In the genomic region with DNA sequence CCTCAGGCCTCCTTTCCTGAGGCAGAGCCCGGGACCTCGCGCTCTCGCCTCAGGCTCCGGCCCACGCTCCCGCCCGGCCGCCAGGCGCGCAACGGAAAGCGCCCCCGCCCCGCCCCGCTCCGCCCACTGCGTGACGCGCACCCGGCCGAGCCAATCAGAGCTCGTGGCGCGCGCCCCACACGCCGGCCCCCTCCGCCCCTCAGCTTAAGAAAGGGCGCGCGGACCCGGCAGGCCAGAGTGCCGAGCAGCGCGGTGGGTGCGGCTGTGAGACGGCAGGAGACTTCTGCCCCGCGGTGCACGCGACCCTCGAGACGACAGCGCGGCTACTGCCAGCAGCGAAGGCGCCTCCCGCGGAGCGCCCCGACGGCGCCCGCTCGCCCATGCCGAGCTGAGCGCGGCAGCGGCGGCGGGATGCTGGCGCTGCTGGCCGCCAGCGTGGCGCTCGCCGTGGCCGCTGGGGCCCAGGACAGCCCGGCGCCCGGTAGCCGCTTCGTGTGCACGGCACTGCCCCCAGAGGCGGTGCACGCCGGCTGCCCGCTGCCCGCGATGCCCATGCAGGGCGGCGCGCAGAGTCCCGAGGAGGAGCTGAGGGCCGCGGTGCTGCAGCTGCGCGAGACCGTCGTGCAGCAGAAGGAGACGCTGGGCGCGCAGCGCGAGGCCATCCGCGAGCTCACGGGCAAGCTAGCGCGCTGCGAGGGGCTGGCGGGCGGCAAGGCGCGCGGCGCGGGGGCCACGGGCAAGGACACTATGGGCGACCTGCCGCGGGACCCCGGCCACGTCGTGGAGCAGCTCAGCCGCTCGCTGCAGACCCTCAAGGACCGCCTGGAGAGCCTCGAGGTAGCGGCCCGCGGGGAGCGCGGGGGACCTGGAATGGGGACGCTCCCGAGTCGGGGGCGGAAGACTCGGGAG, we compare ENCODE assay signal across 8 cellular contexts. TPM values are rescaled to one million over a fixed set of nuclear protein-coding genes. Genes with fewer than 3 reads are reported as not detected.
DNase-seq lines count a peak whose midpoint lies in the region; ATAC-seq and TF ChIP-seq lines count a peak whose summit lies in the region.

A gene with protein sequence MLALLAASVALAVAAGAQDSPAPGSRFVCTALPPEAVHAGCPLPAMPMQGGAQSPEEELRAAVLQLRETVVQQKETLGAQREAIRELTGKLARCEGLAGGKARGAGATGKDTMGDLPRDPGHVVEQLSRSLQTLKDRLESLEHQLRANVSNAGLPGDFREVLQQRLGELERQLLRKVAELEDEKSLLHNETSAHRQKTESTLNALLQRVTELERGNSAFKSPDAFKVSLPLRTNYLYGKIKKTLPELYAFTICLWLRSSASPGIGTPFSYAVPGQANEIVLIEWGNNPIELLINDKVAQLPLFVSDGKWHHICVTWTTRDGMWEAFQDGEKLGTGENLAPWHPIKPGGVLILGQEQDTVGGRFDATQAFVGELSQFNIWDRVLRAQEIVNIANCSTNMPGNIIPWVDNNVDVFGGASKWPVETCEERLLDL (plus strand): TSS at position 235 of the 909 bp plus-strand sequence. CDS start 177 bp downstream, at position 412.

- peak; percentile 33 for DNase-seq in activated CD4-positive, alpha-beta T cell treated with anti-CD3 and anti-CD28 coated beads for 48 hours
- no peak for DNase-seq in activated CD4-positive, alpha-beta T cell treated with anti-CD3 and anti-CD28 coated beads for 1 hour
- peak; percentile 41 to 62 for DNase-seq in SW 1271 (lab: John Stamatoyannopoulos, UW)
- peak; percentile 38 for DNase-seq in left cardiac atrium
- DNase-seq in retinal pigment epithelial cell (ENCODE audit: low read depth) = no peak
- no peak for DNase-seq in NCI-H2196 treated with DMSO at 0.1 percent for 48 hours (lab: John Stamatoyannopoulos, UW; ENCODE audit: unreplicated experiment)

- H3K4me3 ChIP-seq in retinal pigment epithelial cell (ENCODE audit: low read length) = peak within 1 kb of the TSS; percentile 35

- peak; percentile 14 for TF ChIP-seq CTCF in retinal pigment epithelial cell (conservative IDR thresholded peaks at IDR 0.05; ENCODE audit: low read depth, low read length)

- intact Hi-C loops in left cardiac atrium (cut with DNase I) = no loop called here

- ATAC-seq in left cardiac atrium = peak; percentile 69 to 89
- no peak for ATAC-seq in GM21786 (IDR thresholded peaks at IDR 0.05; ENCODE audit: unreplicated experiment)
- ATAC-seq in GM18907 (IDR thresholded peaks at IDR 0.05; ENCODE audit: unreplicated experiment) = no peak

RNA-seq across cellular contexts. Expression of the gene that starts here (rescaled TPM):
- 1 to 10 TPM; 2.0 to 5.8 TPM for total RNA-seq in left cardiac atrium

Comparison
In these comparisons a context has a peak if more than half of its experiments do, and no peak if none do; other contexts are left out.
1. DNase-seq: peak in activated CD4-positive, alpha-beta T cell treated with anti-CD3 and anti-CD28 coated beads for 48 hours (single experiment), SW 1271 (2 of 2) and left cardiac atrium (single experiment); none in activated CD4-positive, alpha-beta T cell treated with anti-CD3 and anti-CD28 coated beads for 1 hour (single experiment), retinal pigment epithelial cell (single experiment) and NCI-H2196 treated with DMSO at 0.1 percent for 48 hours (single experiment).
2. ATAC-seq: peak in left cardiac atrium (2 of 2); none in GM21786 (single experiment) and GM18907 (single experiment).